18 cellular contexts compared by ENCODE assay signal in genomic region chr21:19935459-19935858, GRCh38.
"Had no signal": no experiment of that assay in that cellular context is flagged by ENCODE, and none has a peak within 500 bp of the region (broad histone marks: within the 10 kb centered on the region; RNA-seq: fewer than 3 reads in every experiment).

No MANE protein-coding gene starts in this region.

- H3K4me2 ChIP-seq: hepatocyte had no signal

- H2AFZ ChIP-seq: hepatocyte had no signal

- H3K4me3 ChIP-seq: colonic mucosa, esophagus muscularis mucosa, gastroesophageal sphincter, heart left ventricle, hepatocyte, left lung, lower lobe of right lung, mucosa of descending colon had no signal

- H3K27me3 ChIP-seq: colonic mucosa, esophagus muscularis mucosa, foreskin keratinocyte, gastroesophageal sphincter, heart left ventricle, hepatocyte, left lung had no signal

- H3K36me3 ChIP-seq: colonic mucosa, esophagus muscularis mucosa, gastroesophageal sphincter, heart left ventricle, left lung, lower lobe of right lung had no signal

- H3K9me3 ChIP-seq: colonic mucosa, esophagus muscularis mucosa, gastroesophageal sphincter, left lung, lower lobe of right lung had no signal

- H3K36me3 Mint-ChIP-seq: mesothelial cell of epicardium, naive B cell had no signal

- H3K4me1 Mint-ChIP-seq: mesothelial cell of epicardium, naive B cell had no signal

- H3K27ac ChIP-seq: colonic mucosa, esophagus muscularis mucosa, foreskin keratinocyte, gastroesophageal sphincter, heart left ventricle, hepatocyte, left lung, lower lobe of right lung had no signal

- H3K79me2 ChIP-seq: hepatocyte had no signal

- H3K4me1 ChIP-seq: colonic mucosa, esophagus muscularis mucosa, foreskin keratinocyte, gastroesophageal sphincter, heart left ventricle, left lung, lower lobe of right lung had no signal

- H3K27me3 Mint-ChIP-seq: dendritic cell treated with granulocyte-macrophage colony-stimulating factor and Interleukin-4, amounts not matched to agents 40 ng/mL and 50 ng/mL, for 4 days; naive B cell had no signal

- DNase-seq: colonic mucosa; cortex of kidney; effector CD8-positive, alpha-beta T cell; foreskin keratinocyte; heart left ventricle; hypothalamus; left cardiac atrium; left lung; left ventricle myocardium superior; lower lobe of right lung; mesenchymal stem cell; mucosa of descending colon; naive B cell had no signal

- H3K27ac Mint-ChIP-seq: dendritic cell treated with granulocyte-macrophage colony-stimulating factor and Interleukin-4, amounts not matched to agents 40 ng/mL and 50 ng/mL, for 4 days; mesothelial cell of epicardium; naive B cell had no signal

- H3K4me3 Mint-ChIP-seq: dendritic cell treated with granulocyte-macrophage colony-stimulating factor and Interleukin-4, amounts not matched to agents 40 ng/mL and 50 ng/mL, for 4 days; mesothelial cell of epicardium; naive B cell had no signal

- H3K9me3 Mint-ChIP-seq: mesothelial cell of epicardium had no signal

- ATAC-seq: foreskin keratinocyte, gastroesophageal sphincter, heart left ventricle, left cardiac atrium, left lung, left ventricle myocardium superior, lower lobe of right lung, mucosa of descending colon had no signal
